Comparison of ENCODE assay signal across 20 cellular contexts in genomic region chr19:35696835-35697234, GRCh38. TPM values are rescaled to one million over a fixed set of nuclear protein-coding genes. Genes with fewer than 3 reads are reported as not detected.
DNase-seq lines count a peak whose midpoint lies in the region; ATAC-seq and TF ChIP-seq lines count a peak whose summit lies in the region.
"Had no signal": no experiment of that assay in that cellular context is flagged by ENCODE, and none has a peak within 500 bp of the region (broad histone marks: within the 10 kb centered on the region; RNA-seq: fewer than 3 reads in every experiment).

No MANE protein-coding gene starts in this region.

- H3K27me3 ChIP-seq in gastroesophageal sphincter = no peaks in the 10 kb centered on the region
- H3K27me3 ChIP-seq: ascending aorta, testis had no signal

- no peaks in the 10 kb centered on the region for H3K36me3 ChIP-seq in gastroesophageal sphincter
- H3K36me3 ChIP-seq: ascending aorta, left lung had no signal

- H3K27me3 Mint-ChIP-seq in stimulated activated naive B cell treated with anti-CD40 and anti-IgM and Interleukin-4, amounts not matched to agents 10 μg/mL and 1 μg/mL and 100 μg/mL, for 72 hours = peaks cover 0 to 6% of the 10 kb centered on the region in 2 donors

- peak; percentile 78 to 84 for ATAC-seq in activated naive CD4-positive, alpha-beta T cell treated with anti-CD3 and anti-CD28 coated beads, Interleukin-2, amount 50 U/mL, for 72 hours
- ATAC-seq in GM21447 (IDR thresholded peaks at IDR 0.05; ENCODE audit: unreplicated experiment) (peak; percentile 49), HG03457 (IDR thresholded peaks at IDR 0.05; ENCODE audit: unreplicated experiment) (no peak), gastroesophageal sphincter (no peak)
- peak; percentile 45 to 72 for ATAC-seq in stimulated activated naive B cell treated with anti-CD40 and anti-IgM and Interleukin-4, amounts not matched to agents 10 μg/mL and 1 μg/mL and 100 μg/mL, for 72 hours (replicated peaks)
- ATAC-seq: effector memory CD8-positive, alpha-beta T cell; left lung had no signal

- H3K4me3 ChIP-seq in gastroesophageal sphincter = no peak overlapping the region
- H3K4me3 ChIP-seq: ascending aorta, left lung, testis had no signal

- peaks cover 0 to 7% of the 10 kb centered on the region in 2 donors for H3K36me3 Mint-ChIP-seq in activated naive CD4-positive, alpha-beta T cell treated with anti-CD3 and anti-CD28 coated beads, Interleukin-2, amount 50 U/mL, for 72 hours
- H3K36me3 Mint-ChIP-seq in stimulated activated naive B cell treated with anti-CD40 and anti-IgM and Interleukin-4, amounts not matched to agents 10 μg/mL and 1 μg/mL and 100 μg/mL, for 72 hours = no peaks in the 10 kb centered on the region
- H3K36me3 Mint-ChIP-seq: CD8-positive, alpha-beta memory T cell had no signal

- no peak for TF ChIP-seq CTCF in gastroesophageal sphincter (IDR thresholded peaks at IDR 0.05)

- H3K9me3 Mint-ChIP-seq in activated naive CD4-positive, alpha-beta T cell treated with anti-CD3 and anti-CD28 coated beads, Interleukin-2, amount 50 U/mL, for 72 hours = peaks cover 0 to 5% of the 10 kb centered on the region in 2 donors
- no peaks in the 10 kb centered on the region for H3K9me3 Mint-ChIP-seq in stimulated activated naive B cell treated with anti-CD40 and anti-IgM and Interleukin-4, amounts not matched to agents 10 μg/mL and 1 μg/mL and 100 μg/mL, for 72 hours
- H3K9me3 Mint-ChIP-seq: CD8-positive, alpha-beta memory T cell; effector memory CD8-positive, alpha-beta T cell had no signal

- no peak overlapping the region for H3K4me3 Mint-ChIP-seq in stimulated activated naive B cell treated with anti-CD40 and anti-IgM and Interleukin-4, amounts not matched to agents 10 μg/mL and 1 μg/mL and 100 μg/mL, for 72 hours
- H3K4me3 Mint-ChIP-seq: CD8-positive, alpha-beta memory T cell; effector memory CD8-positive, alpha-beta T cell had no signal

- WGBS in gastroesophageal sphincter (ENCODE audit: low coverage in 1 of 2), 2 donors = 71 to 100% methylated on average over 1 to 4 of the region's 4 CpGs

- H3K9me3 ChIP-seq in gastroesophageal sphincter = no peaks in the 10 kb centered on the region
- H3K9me3 ChIP-seq: ascending aorta, left lung, testis had no signal

- peak overlapping the region in 1 of 2 donors; percentile 54 for H3K27ac Mint-ChIP-seq in activated naive CD4-positive, alpha-beta T cell treated with anti-CD3 and anti-CD28 coated beads, Interleukin-2, amount 50 U/mL, for 72 hours
- H3K27ac Mint-ChIP-seq in stimulated activated naive B cell treated with anti-CD40 and anti-IgM and Interleukin-4, amounts not matched to agents 10 μg/mL and 1 μg/mL and 100 μg/mL, for 72 hours = peak overlapping the region; percentile 42
- H3K27ac Mint-ChIP-seq: CD8-positive, alpha-beta memory T cell; effector memory CD8-positive, alpha-beta T cell had no signal

- peak in 1 of 2 donors; percentile 46 for DNase-seq in activated naive CD4-positive, alpha-beta T cell treated with anti-CD3 and anti-CD28 coated beads, Interleukin-2, amount 50 U/mL, for 72 hours (ENCODE audit: low spot score in 2 of 2)
- DNase-seq in activated naive CD4-positive, alpha-beta T cell (lab: John Stamatoyannopoulos, UW) = no peak
- DNase-seq in stimulated activated naive B cell treated with anti-CD40 and anti-IgM and Interleukin-4, amounts not matched to agents 10 μg/mL and 1 μg/mL and 100 μg/mL, for 72 hours = no peak
- DNase-seq: activated gamma-delta T cell treated with Interleukin-2 at 50 U/mL for 16 hours; CD8-positive, alpha-beta memory T cell; DND-41; effector memory CD8-positive, alpha-beta T cell; KG1; left lung; NCI-H1092; NCI-H2081; NCI-H510A treated with DMSO at 0.1 percent for 48 hours; stimulated activated CD4-positive, alpha-beta T cell treated with anti-CD3 and anti-CD28 coated beads, Interleukin-4, amount 100 ng/mL, for 4 hours; testis had no signal

- TF ChIP-seq EP300 in gastroesophageal sphincter (IDR thresholded peaks at IDR 0.05) = no peak

- H3K27ac ChIP-seq in gastroesophageal sphincter = no peak overlapping the region
- H3K27ac ChIP-seq: ascending aorta, left lung, testis had no signal

- peaks cover 13 to 19% of the 10 kb centered on the region in 2 donors for H3K4me1 Mint-ChIP-seq in stimulated activated naive B cell treated with anti-CD40 and anti-IgM and Interleukin-4, amounts not matched to agents 10 μg/mL and 1 μg/mL and 100 μg/mL, for 72 hours
- H3K4me1 Mint-ChIP-seq: CD8-positive, alpha-beta memory T cell had no signal

- H3K4me1 ChIP-seq in gastroesophageal sphincter = peaks cover 0 to 3% (median 0%) of the 10 kb centered on the region in 3 donors
- H3K4me1 ChIP-seq: testis had no signal

- TF ChIP-seq POLR2A in gastroesophageal sphincter (IDR thresholded peaks at IDR 0.05) = no peak

RNA-seq across cellular contexts. Expression of gene ZBTB32, which starts 7.5 kb away (rescaled TPM):
- total RNA-seq in activated naive CD4-positive, alpha-beta T cell treated with anti-CD3 and anti-CD28 coated beads, Interleukin-2, amount 50 U/mL, for 72 hours = 100 to 1,000 TPM; 181 to 198 TPM
- under 1 TPM in 2 of 4 donors, not detected in 2; 0.31 TPM for total RNA-seq in gastroesophageal sphincter
- total RNA-seq: ascending aorta, cerebellum, posterior vena cava had no signal

RNA-seq across cellular contexts. Expression of gene KMT2B, which starts 21.0 kb away (rescaled TPM):
- total RNA-seq in activated naive CD4-positive, alpha-beta T cell treated with anti-CD3 and anti-CD28 coated beads, Interleukin-2, amount 50 U/mL, for 72 hours = 100 to 1,000 TPM in 1 of 2 donors, 10 to 100 TPM in 1; 54.6 to 200 TPM
- 10 to 100 TPM in 3 of 4 donors, 1 to 10 TPM in 1; 7.7 to 27.0 (median 17.5) TPM for total RNA-seq in gastroesophageal sphincter

RNA-seq across cellular contexts. Expression of gene UPK1A, which starts 30.5 kb away (rescaled TPM):
- 1 to 10 TPM in 1 of 2 donors, not detected in 1; 4.4 TPM for total RNA-seq in activated naive CD4-positive, alpha-beta T cell treated with anti-CD3 and anti-CD28 coated beads, Interleukin-2, amount 50 U/mL, for 72 hours
- not detected for total RNA-seq in gastroesophageal sphincter
- total RNA-seq: ascending aorta, cerebellum, left lung had no signal

RNA-seq across cellular contexts. Expression of gene IGFLR1, which starts 45.4 kb away (rescaled TPM):
- total RNA-seq in activated naive CD4-positive, alpha-beta T cell treated with anti-CD3 and anti-CD28 coated beads, Interleukin-2, amount 50 U/mL, for 72 hours = 100 to 1,000 TPM in 1 of 2 donors, 10 to 100 TPM in 1; 74.6 to 245 TPM
- total RNA-seq in gastroesophageal sphincter = 10 to 100 TPM in 1 of 4 donors, 1 to 10 TPM in 3; 4.6 to 14.3 (median 6.7) TPM
- total RNA-seq: ascending aorta had no signal

RNA-seq across cellular contexts. Expression of gene U2AF1L4, which starts 48.4 kb away (rescaled TPM):
- total RNA-seq in activated naive CD4-positive, alpha-beta T cell treated with anti-CD3 and anti-CD28 coated beads, Interleukin-2, amount 50 U/mL, for 72 hours = 10 to 100 TPM; 33.8 to 69.0 TPM
- 10 to 100 TPM in 3 of 4 donors, 1 to 10 TPM in 1; 7.5 to 29.3 (median 23.7) TPM for total RNA-seq in gastroesophageal sphincter
- total RNA-seq: ascending aorta had no signal

Comparison
In these comparisons a context has a peak if more than half of its experiments do, and no peak if none do; other contexts are left out.
1. ATAC-seq: peak in activated naive CD4-positive, alpha-beta T cell treated with anti-CD3 and anti-CD28 coated beads, Interleukin-2, amount 50 U/mL, for 72 hours (2 of 2), GM21447 (single experiment) and stimulated activated naive B cell treated with anti-CD40 and anti-IgM and Interleukin-4, amounts not matched to agents 10 μg/mL and 1 μg/mL and 100 μg/mL, for 72 hours (2 of 2); none in HG03457 (single experiment) and gastroesophageal sphincter (single experiment).
2. RNA of gene ZBTB32, which starts 7.5 kb away (total RNA-seq): 181 to 198 TPM in activated naive CD4-positive, alpha-beta T cell treated with anti-CD3 and anti-CD28 coated beads, Interleukin-2, amount 50 U/mL, for 72 hours; 0.31 TPM in gastroesophageal sphincter; every median in the first group is over 100 times any median in the second.